ENCODE assay signal across 8 cellular contexts in genomic region chrX:1481636-1482529, GRCh38. TPM values are rescaled to one million over a fixed set of nuclear protein-coding genes. Genes with fewer than 3 reads are reported as not detected.
DNase-seq lines count a peak whose midpoint lies in the region; ATAC-seq and TF ChIP-seq lines count a peak whose summit lies in the region.

No MANE protein-coding gene starts in this region.

- peaks cover 73% of the 10 kb centered on the region for H3F3A ChIP-seq in DOHH2 (ENCODE audit: control insufficient read depth, insufficient read depth)

- peak overlapping the region; percentile 86 for H3K4me3 Mint-ChIP-seq in activated T-helper 17 cell treated with anti-CD3 and anti-CD28 coated beads, Interleukin-2, amount 50 U/mL, for 72 hours

- H4K20me1 ChIP-seq in DOHH2 (ENCODE audit: control insufficient read depth, insufficient read depth, low read depth, low read length): no peaks in the 10 kb centered on the region

- H3K9me3 ChIP-seq in DOHH2 (ENCODE audit: control insufficient read depth, insufficient read depth, low read length): peaks cover 3% of the 10 kb centered on the region; the same call in 1 of the 2 replicates

- peak overlapping the region; percentile 97 for H3K4me2 ChIP-seq in DOHH2 (ENCODE audit: low read length)

- H3K27me3 Mint-ChIP-seq in activated T-helper 17 cell treated with anti-CD3 and anti-CD28 coated beads, Interleukin-2, amount 50 U/mL, for 72 hours: no peaks in the 10 kb centered on the region

- H3K36me3 Mint-ChIP-seq in activated T-helper 17 cell treated with anti-CD3 and anti-CD28 coated beads, Interleukin-2, amount 50 U/mL, for 72 hours (ENCODE audit: low read depth): peaks cover 89% of the 10 kb centered on the region

- DNase-seq in M059J (ENCODE audit: low read depth) (peak; percentile 74), Right ventricle myocardium inferior (ENCODE audit: missing footprints) (peak; percentile 77), pulmonary artery endothelial cell (ENCODE audit: low read depth, low spot score) (peak; percentile 20), posterior vena cava (ENCODE audit: low spot score) (no peak), NCI-H774 (lab: John Stamatoyannopoulos, UW) (no peak)

- H3K27ac Mint-ChIP-seq in activated T-helper 17 cell treated with anti-CD3 and anti-CD28 coated beads, Interleukin-2, amount 50 U/mL, for 72 hours: peak overlapping the region; percentile 96

- peaks cover 77% of the 10 kb centered on the region for H3K79me2 ChIP-seq in DOHH2 (ENCODE audit: control insufficient read depth, low read length)

- H3K4me1 Mint-ChIP-seq in activated T-helper 17 cell treated with anti-CD3 and anti-CD28 coated beads, Interleukin-2, amount 50 U/mL, for 72 hours: peaks cover 45% of the 10 kb centered on the region

- peaks cover 90% of the 10 kb centered on the region for H3K4me1 ChIP-seq in DOHH2 (ENCODE audit: control insufficient read depth, low read length)

- peaks cover 85% of the 10 kb centered on the region for H3K36me3 ChIP-seq in DOHH2 (ENCODE audit: control insufficient read depth, low read length)

- intact Hi-C loops in Right ventricle myocardium inferior (cut with DNase I) (no loop called here), posterior vena cava (cut with DNase I) (no loop called here)

- ATAC-seq in GM21786 (IDR thresholded peaks at IDR 0.05; ENCODE audit: unreplicated experiment) (peak; percentile 42), Right ventricle myocardium inferior (peak; percentile 76)
- peak; percentile 76 for ATAC-seq in activated T-helper 17 cell treated with anti-CD3 and anti-CD28 coated beads, Interleukin-2, amount 50 U/mL, for 72 hours (replicated peaks)

- H3K27me3 ChIP-seq in DOHH2 (ENCODE audit: control insufficient read depth, low read length): no peaks in the 10 kb centered on the region

- peak overlapping the region; percentile 66 for H3K4me3 ChIP-seq in DOHH2 (ENCODE audit: low read length)

- H3K9me2 ChIP-seq in DOHH2 (replicated peaks; ENCODE audit: control insufficient read depth, low read length): no peaks in the 10 kb centered on the region

- TF ChIP-seq CTCF in DOHH2 (IDR thresholded peaks at IDR 0.05; ENCODE audit: low read depth, low read length, poor library complexity, severe bottlenecking): no peak

- H3K9me3 Mint-ChIP-seq in activated T-helper 17 cell treated with anti-CD3 and anti-CD28 coated beads, Interleukin-2, amount 50 U/mL, for 72 hours: peaks cover 9% of the 10 kb centered on the region

- H3K27ac ChIP-seq in DOHH2 (ENCODE audit: low read depth, low read length): peak overlapping the region; percentile 100

RNA-seq across cellular contexts. Expression of gene ASMTL, which starts 29.2 kb away (rescaled TPM):
- 6.3 and 7.2 TPM in 2 replicates for total RNA-seq in M059J (2014; rRNA removed; shearing (Covaris generic))
- total RNA-seq in activated T-helper 17 cell treated with anti-CD3 and anti-CD28 coated beads, Interleukin-2, amount 50 U/mL, for 72 hours: 10 to 100 TPM; 50.6 to 65.5 TPM
- total RNA-seq in Right ventricle myocardium inferior (33.1 TPM), pulmonary artery endothelial cell (8.9 and 25.5 TPM in 2 replicates), posterior vena cava (10 to 100 TPM; 28.2 to 29.7 TPM)

RNA-seq across cellular contexts. Expression of gene P2RY8, which starts 55.1 kb away (rescaled TPM):
- 0.10 TPM in 1 of 2 replicates, not detected in the other for total RNA-seq in M059J (2014; rRNA removed; shearing (Covaris generic))
- 100 to 1,000 TPM in 1 of 2 donors, 10 to 100 TPM in 1; 89.0 to 105 TPM for total RNA-seq in activated T-helper 17 cell treated with anti-CD3 and anti-CD28 coated beads, Interleukin-2, amount 50 U/mL, for 72 hours
- 1.9 TPM for total RNA-seq in Right ventricle myocardium inferior
- total RNA-seq in pulmonary artery endothelial cell: not detected in 2 replicates
- total RNA-seq in posterior vena cava: 1 to 10 TPM; 1.4 to 2.8 TPM

Comparison
In these comparisons a context has a peak if more than half of its experiments do, and no peak if none do; other contexts are left out.
1. DNase-seq: peak in M059J (single experiment), Right ventricle myocardium inferior (single experiment) and pulmonary artery endothelial cell (single experiment); none in posterior vena cava (single experiment) and NCI-H774 (single experiment).
2. RNA of gene P2RY8, which starts 55.1 kb away (total RNA-seq): 89.0 to 105 TPM in activated T-helper 17 cell treated with anti-CD3 and anti-CD28 coated beads, Interleukin-2, amount 50 U/mL, for 72 hours; 1.4 to 2.8 TPM in posterior vena cava, 1.9 TPM in Right ventricle myocardium inferior (single experiment), 0.10 TPM in M059J and not detected in pulmonary artery endothelial cell; every median in the first group is over 10 times any median in the second.
3. Peak in every context shown above with its lines, with median percentiles within 50 percentile points of each other: ATAC-seq.